Comparison of ENCODE assay signal across 8 cellular contexts in the genomic region with DNA sequence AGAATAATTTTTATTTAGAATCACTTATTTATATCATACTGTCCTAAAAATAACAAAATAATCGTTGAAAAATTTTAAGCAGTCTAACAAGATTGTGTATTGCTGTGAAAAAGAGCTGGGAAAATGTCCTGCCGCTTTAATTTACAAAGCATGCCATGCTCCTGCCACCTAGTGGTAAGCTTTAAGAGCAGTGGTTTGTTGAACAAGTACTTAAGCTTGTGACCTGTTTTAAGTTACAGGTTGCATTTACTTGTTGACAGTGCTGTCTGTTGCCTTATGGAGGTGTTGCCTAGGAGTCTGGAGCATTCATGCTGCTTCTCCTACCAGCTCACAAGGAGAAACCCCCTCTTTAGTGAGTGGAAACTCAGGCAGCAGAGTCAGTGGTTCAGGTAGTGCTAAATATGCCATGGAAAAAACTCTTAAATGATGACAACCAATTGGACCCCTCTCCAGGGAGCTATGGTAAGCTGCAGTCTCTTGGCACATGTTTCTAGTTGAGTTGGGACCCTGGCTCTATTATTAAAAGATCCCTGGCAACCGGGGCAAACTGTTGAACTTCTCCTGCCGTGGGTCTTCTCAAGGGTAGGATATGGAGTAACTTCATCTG.
DNase-seq lines count a peak whose midpoint lies in the region; ATAC-seq, FAIRE-seq and TF ChIP-seq lines count a peak whose summit lies in the region.

No MANE protein-coding gene starts in this region.

- H3K27ac ChIP-seq in DOHH2 (ENCODE audit: low read depth, low read length) (no peak overlapping the region), Peyer's patch (no peak overlapping the region), kidney (ENCODE audit: low read depth in 2 of 2, low read length in 2 of 2) (no peak overlapping the region), testis (no peak overlapping the region)

- intact Hi-C loops in kidney (cut with DNase I) (loop anchor here (10.0 kb wide), 2 partner anchors 204 to 304 kb away; no protein-coding TSS in a partner anchor), testis (cut with DNase I; ENCODE audit: low total_unique reads) (loop anchor here (10.0 kb wide), 1 partner anchor 174 kb away; no protein-coding TSS in a partner anchor)

- H3K4me3 ChIP-seq in DOHH2 (ENCODE audit: low read length) (no peak overlapping the region), Peyer's patch (no peak overlapping the region), kidney (ENCODE audit: low read length in 2 of 2) (no peak overlapping the region), testis (no peak overlapping the region)

- no peak for TF ChIP-seq POLR2A in Peyer's patch (IDR thresholded peaks at IDR 0.05)
- no peak for TF ChIP-seq POLR2A in testis (IDR thresholded peaks at IDR 0.05)

- H3K36me3 Mint-ChIP-seq in brain, result peaks cover 3% of the 10 kb centered on the region

- peaks cover 0 to 2% (median 0%) of the 10 kb centered on the region in 5 experiments for H3K9me3 Mint-ChIP-seq in brain

- no peaks in the 10 kb centered on the region for H3K9me2 ChIP-seq in DOHH2 (replicated peaks; ENCODE audit: control insufficient read depth, low read length)

- peaks cover 6% of the 10 kb centered on the region; the same call in 1 of the 2 replicates for H3K79me2 ChIP-seq in DOHH2 (ENCODE audit: control insufficient read depth, low read length)

- H3K27me3 Mint-ChIP-seq in brain, result no peaks in the 10 kb centered on the region

- 0 out of 2 replicates have a peak, but pooled peaks cover 4% of the 10 kb centered on the region for H3F3A ChIP-seq in DOHH2 (ENCODE audit: control insufficient read depth, insufficient read depth)

- H3K4me2 ChIP-seq in DOHH2 (ENCODE audit: low read length), result no peak overlapping the region

- H3K4me1 Mint-ChIP-seq in brain, result peaks cover 15% of the 10 kb centered on the region

- H3K4me1 ChIP-seq in DOHH2 (ENCODE audit: control insufficient read depth, low read length), result peaks cover 9% of the 10 kb centered on the region
- H3K4me1 ChIP-seq in Peyer's patch, result peaks cover 0 to 15% (median 1%) of the 10 kb centered on the region in 4 donors
- H3K4me1 ChIP-seq in kidney (ENCODE audit: control insufficient read depth in 1 of 2, insufficient read depth in 1 of 2, low read depth in 1 of 2, low read length in 2 of 2), result peaks cover 0 to 13% of the 10 kb centered on the region in 2 donors
- peaks cover 5% of the 10 kb centered on the region for H3K4me1 ChIP-seq in testis

- no peaks in the 10 kb centered on the region for H4K20me1 ChIP-seq in DOHH2 (ENCODE audit: control insufficient read depth, insufficient read depth, low read depth, low read length)

- no peaks in the 10 kb centered on the region for H3K9me3 ChIP-seq in DOHH2 (ENCODE audit: control insufficient read depth, insufficient read depth, low read length)
- H3K9me3 ChIP-seq in Peyer's patch, result no peaks in the 10 kb centered on the region
- no peaks in the 10 kb centered on the region for H3K9me3 ChIP-seq in kidney (ENCODE audit: control insufficient read depth in 1 of 2, low read length in 2 of 2)
- no peaks in the 10 kb centered on the region for H3K9me3 ChIP-seq in testis

- no peak for ATAC-seq in HG03175 (IDR thresholded peaks at IDR 0.05; ENCODE audit: unreplicated experiment)
- no peak for ATAC-seq in GM21381 (IDR thresholded peaks at IDR 0.05; ENCODE audit: unreplicated experiment)

- WGBS in testis, 2 donors, result 49 to 53% methylated on average over 4 of the region's 4 CpGs

- H3K4me3 Mint-ChIP-seq in brain, result no peak overlapping the region

- H3K27me3 ChIP-seq in DOHH2 (ENCODE audit: control insufficient read depth, low read length) (no peaks in the 10 kb centered on the region), Peyer's patch (no peaks in the 10 kb centered on the region), testis (no peaks in the 10 kb centered on the region)

- no peak overlapping the region for H3K27ac Mint-ChIP-seq in brain

- DNase-seq in HT-29 (ENCODE audit: low spot score) (peak; percentile 92), Peyer's patch (peak in 1 of 3 donors; percentile 74), kidney (no peak), testis (peak; percentile 60)

- peak; percentile 79 for TF ChIP-seq CTCF in DOHH2 (IDR thresholded peaks at IDR 0.05; ENCODE audit: low read depth, low read length, poor library complexity, severe bottlenecking)
- TF ChIP-seq CTCF in Peyer's patch (IDR thresholded peaks at IDR 0.05), result peak; percentile 65 to 85 (median 84)
- TF ChIP-seq CTCF in brain (conservative IDR thresholded peaks at IDR 0.05), result peak; percentile 83 to 87
- peak; percentile 88 for TF ChIP-seq CTCF in kidney (IDR thresholded peaks at IDR 0.05; ENCODE audit: borderline replicate concordance, extremely low read depth, insufficient read depth)
- TF ChIP-seq CTCF in testis (IDR thresholded peaks at IDR 0.05), result peak; percentile 39 to 87 (median 76)

- FAIRE-seq in kidney (lab: Jason Lieb, UNC), result peak; percentile 98

- H3K9ac ChIP-seq in kidney (ENCODE audit: low read length in 2 of 2), result no peak overlapping the region

- H3K36me3 ChIP-seq in DOHH2 (ENCODE audit: control insufficient read depth, low read length) (no peaks in the 10 kb centered on the region), Peyer's patch (peaks cover 0 to 10% (median 0%) of the 10 kb centered on the region in 3 donors), kidney (ENCODE audit: control insufficient read depth in 1 of 2, insufficient read depth in 2 of 2, low read length in 2 of 2) (no peaks in the 10 kb centered on the region), testis (ENCODE audit: low read depth, missing control alignments) (no peaks in the 10 kb centered on the region)
